1 cellular context compared by ENCODE assay signal in the genomic region with DNA sequence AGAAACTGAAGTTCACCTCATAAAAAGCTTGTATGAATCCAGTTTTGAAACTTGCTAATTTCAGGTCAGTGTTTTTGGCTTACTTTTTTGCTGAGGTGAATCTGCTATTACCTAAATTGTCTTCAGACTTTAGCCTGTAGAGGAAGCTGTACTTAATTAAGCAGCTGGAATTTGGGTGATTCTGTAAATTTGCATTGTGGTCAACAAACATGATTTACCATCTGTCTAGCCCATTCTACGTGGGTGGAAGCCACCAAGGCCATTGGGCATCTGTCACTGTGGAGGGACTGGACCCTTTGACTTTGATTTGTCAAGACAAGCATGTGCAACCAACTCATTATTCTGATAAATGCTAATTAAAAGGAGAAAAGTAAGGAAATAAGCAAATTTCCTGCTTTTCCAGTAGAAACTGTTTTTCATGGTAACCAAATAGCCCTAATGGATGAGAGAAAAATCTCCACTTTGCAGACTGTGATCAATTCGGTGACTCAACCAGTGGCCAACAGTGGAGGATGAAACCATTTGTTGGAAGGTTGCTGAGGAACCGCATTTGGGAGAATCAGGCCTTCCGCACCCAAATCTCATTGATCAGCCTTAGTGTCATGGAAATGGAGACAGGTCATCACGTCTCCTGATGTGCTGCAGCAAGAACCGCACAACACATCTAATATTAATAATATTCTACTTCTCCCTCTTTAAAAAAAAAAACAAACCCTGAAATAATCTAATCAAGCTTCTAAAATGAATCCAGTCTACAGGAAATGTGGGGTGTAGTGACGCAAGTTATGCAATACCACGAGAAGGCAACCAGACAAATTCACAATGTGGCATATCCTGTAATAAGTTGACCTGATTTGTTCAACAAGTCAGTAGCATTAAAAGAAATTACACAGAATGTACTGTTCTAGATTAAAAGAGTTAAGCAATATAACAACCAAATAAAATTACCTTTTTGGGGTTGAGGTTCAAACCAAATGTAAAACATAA.
TF ChIP-seq lines count a peak whose summit lies in the region.

No MANE protein-coding gene starts in this region.

TF ChIP-seq in GM12878, 131 proteins besides CTCF, POLR2A, EP300 and RAD21:
- TF ChIP-seq, protein P1, sequence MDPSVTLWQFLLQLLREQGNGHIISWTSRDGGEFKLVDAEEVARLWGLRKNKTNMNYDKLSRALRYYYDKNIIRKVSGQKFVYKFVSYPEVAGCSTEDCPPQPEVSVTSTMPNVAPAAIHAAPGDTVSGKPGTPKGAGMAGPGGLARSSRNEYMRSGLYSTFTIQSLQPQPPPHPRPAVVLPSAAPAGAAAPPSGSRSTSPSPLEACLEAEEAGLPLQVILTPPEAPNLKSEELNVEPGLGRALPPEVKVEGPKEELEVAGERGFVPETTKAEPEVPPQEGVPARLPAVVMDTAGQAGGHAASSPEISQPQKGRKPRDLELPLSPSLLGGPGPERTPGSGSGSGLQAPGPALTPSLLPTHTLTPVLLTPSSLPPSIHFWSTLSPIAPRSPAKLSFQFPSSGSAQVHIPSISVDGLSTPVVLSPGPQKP (IDR thresholded peaks at IDR 0.05; ENCODE audit: low read depth, low read length) = no peak
- TF ChIP-seq IKZF1 (conservative IDR thresholded peaks at IDR 0.05) (no peak), POU2F2 (IDR thresholded peaks at IDR 0.05; ENCODE audit: borderline replicate concordance, low read depth, low read length) (peak; percentile 32; the same call in 1 of the 3 replicates), MTA2 (IDR thresholded peaks at IDR 0.05; ENCODE audit: low read depth) (peak; percentile 37; the same call in 1 of the 2 replicates), TCF12 (IDR thresholded peaks at IDR 0.05; ENCODE audit: low read depth, low read length) (0 out of 2 replicates have a peak, but pooled peaks have one; percentile 61), SREBF1 (IDR thresholded peaks at IDR 0.05; ENCODE audit: low read length) (no peak), NR2F1 (conservative IDR thresholded peaks at IDR 0.05) (no peak), DPF2 (IDR thresholded peaks at IDR 0.05) (peak; percentile 36; the same call in 1 of the 2 replicates), SMC3 (IDR thresholded peaks at IDR 0.05; ENCODE audit: borderline replicate concordance, low read length) (no peak), RUNX3 (IDR thresholded peaks at IDR 0.05; ENCODE audit: low read length) (peak; percentile 28; the same call in 1 of the 2 replicates)
